Comparison of ENCODE assay signal across 24 cellular contexts in the genomic region with DNA sequence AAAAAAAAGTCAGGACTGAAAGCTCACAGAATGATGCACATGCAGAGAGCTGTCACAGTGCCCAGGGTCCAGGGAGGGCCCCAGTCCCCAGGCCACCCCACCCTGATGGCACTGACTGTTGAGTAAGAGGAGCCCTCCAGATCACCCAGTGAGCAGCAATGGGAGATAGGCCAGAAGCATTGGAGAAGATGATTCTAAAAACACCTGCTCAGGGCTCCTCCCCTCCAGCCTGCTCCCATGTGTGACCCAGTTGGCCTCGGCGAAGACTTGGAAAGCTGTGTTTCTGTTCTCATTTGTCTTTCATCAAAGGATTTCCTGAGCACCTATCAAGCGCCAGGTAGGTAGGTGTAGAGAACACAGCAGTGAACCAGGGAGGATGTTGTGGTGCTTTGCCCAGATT. TPM values are rescaled to one million over a fixed set of nuclear protein-coding genes. Genes with fewer than 3 reads are reported as not detected.
DNase-seq lines count a peak whose midpoint lies in the region; ATAC-seq and TF ChIP-seq lines count a peak whose summit lies in the region.
"Had no signal": no experiment of that assay in that cellular context is flagged by ENCODE, and none has a peak within 500 bp of the region (broad histone marks: within the 10 kb centered on the region; RNA-seq: fewer than 3 reads in every experiment).

No MANE protein-coding gene starts in this region.

- 96% methylated on average over 3 of the region's 3 CpGs for WGBS in mesenchymal stem cell

- no peak overlapping the region for H4K91ac ChIP-seq in mesenchymal stem cell (ENCODE audit: low read length)

- POLR2A ChIA-PET in RWPE1 (lab: Yijun Ruan, JAX; ENCODE audit: low non-redundant PET), result interaction anchor here (0.5 kb wide), 1 partner anchor 14 kb away, joined by 3 read pairs; no protein-coding TSS in a partner anchor

- TF ChIP-seq POLR2A in erythroblast (IDR thresholded peaks at IDR 0.05; ENCODE audit: low read length), result no peak

- H3K36me3 ChIP-seq in mesenchymal stem cell (ENCODE audit: control insufficient read depth in 1 of 2, insufficient read depth in 2 of 2, low read depth in 1 of 2, low read length in 2 of 2), result peaks cover 52 to 87% of the 10 kb centered on the region in 2 experiments

- H3K18ac ChIP-seq in mesenchymal stem cell (ENCODE audit: low read depth in 1 of 2, low read length in 2 of 2), result no peak overlapping the region

- H3K27ac ChIP-seq in RWPE1 (0 out of 2 replicates have a peak overlapping the region, but pooled peaks have one; percentile 0), mesenchymal stem cell (ENCODE audit: low read length, poor library complexity, severe bottlenecking) (no peak overlapping the region)
- H3K27ac ChIP-seq: BLaER1 had no signal

- no peak overlapping the region for H3K4me3 ChIP-seq in mesenchymal stem cell (ENCODE audit: insufficient read depth in 1 of 2, low read depth in 1 of 2, low read length in 2 of 2)
- H3K4me3 ChIP-seq: BLaER1 had no signal

- H3K79me1 ChIP-seq in mesenchymal stem cell (replicated peaks; ENCODE audit: low read length, poor library complexity, severe bottlenecking), result peaks cover 47% of the 10 kb centered on the region

- H3K4ac ChIP-seq in mesenchymal stem cell (ENCODE audit: low read depth in 1 of 2, low read length in 2 of 2), result no peak overlapping the region

- H3K23ac ChIP-seq in mesenchymal stem cell (ENCODE audit: low read length in 2 of 2), result no peak overlapping the region

- no peaks in the 10 kb centered on the region for H3K9me3 ChIP-seq in mesenchymal stem cell (ENCODE audit: control insufficient read depth, low read length)
- H3K9me3 ChIP-seq: BE2C, BLaER1 had no signal

- H2AFZ ChIP-seq in mesenchymal stem cell (ENCODE audit: low read depth, low read length), result no peak overlapping the region

- peaks cover 9% of the 10 kb centered on the region for H3K4me1 ChIP-seq in mesenchymal stem cell (ENCODE audit: control insufficient read depth, insufficient read depth, low read depth, low read length)
- H3K4me1 ChIP-seq: BE2C, BLaER1 had no signal

- H2AK5ac ChIP-seq in mesenchymal stem cell (ENCODE audit: low read length, severe bottlenecking), result no peak overlapping the region

- no peak overlapping the region for H2BK120ac ChIP-seq in mesenchymal stem cell (ENCODE audit: low read depth, low read length)

- H3K14ac ChIP-seq in mesenchymal stem cell (ENCODE audit: low read length in 2 of 2), result no peak overlapping the region

- CTCF ChIA-PET in RWPE1 (lab: Yijun Ruan, JAX), result interaction anchor here (0.6 to 1.1 kb wide), 5 partner anchors 8 to 206 kb away, joined by 3 to 9 read pairs (median 4); a partner anchor contains a TSS

- no peak overlapping the region for H2BK5ac ChIP-seq in mesenchymal stem cell (ENCODE audit: low read depth, low read length, poor library complexity, severe bottlenecking)

- ATAC-seq in HG02938 (IDR thresholded peaks at IDR 0.05; ENCODE audit: unreplicated experiment), result no peak

- H2BK12ac ChIP-seq in mesenchymal stem cell (ENCODE audit: low read length in 2 of 2), result no peak overlapping the region

- peak overlapping the region; percentile 36 for H4K8ac ChIP-seq in mesenchymal stem cell (ENCODE audit: low read length)

- TF ChIP-seq CTCF in RWPE1 (conservative IDR thresholded peaks at IDR 0.05; ENCODE audit: low read depth), result no peak

- no peak overlapping the region for H2BK15ac ChIP-seq in mesenchymal stem cell (ENCODE audit: low read depth, poor library complexity, severe bottlenecking)

- no peak overlapping the region for H3K9ac ChIP-seq in mesenchymal stem cell (ENCODE audit: low read length)
- H3K9ac ChIP-seq: BLaER1 had no signal

- DNase-seq in RWPE1 (ENCODE audit: low spot score) (no peak), cerebellum (ENCODE audit: low spot score) (peak; percentile 73), mesenchymal stem cell (no peak), erythroblast (lab: John Stamatoyannopoulos, UW) (no peak), NCI-H774 (lab: John Stamatoyannopoulos, UW) (no peak)
- DNase-seq: 8988T; ACHN; BE2C; CD4-positive, alpha-beta memory T cell; CD4-positive, CD25-positive, alpha-beta regulatory T cell; CD8-positive, alpha-beta memory T cell; COR-L47; DMS 273 treated with DMSO at 0.1 percent for 48 hours; DMS153; DMS53; DMS79; DND-41; EL; GF-D8 had no signal

- H3K27me3 ChIP-seq in mesenchymal stem cell (ENCODE audit: control insufficient read depth in 1 of 2, insufficient read depth in 1 of 2, low read length in 2 of 2), result no peaks in the 10 kb centered on the region
- H3K27me3 ChIP-seq: BE2C, BLaER1 had no signal

- no peak overlapping the region for H3K4me2 ChIP-seq in mesenchymal stem cell (ENCODE audit: low read length, poor library complexity, severe bottlenecking)
- H3K4me2 ChIP-seq: BLaER1 had no signal

RNA-seq across cellular contexts. Expression of a gene that starts 43.9 kb away (rescaled TPM):
- 10.2 TPM for total RNA-seq in cerebellum
- 7.9 TPM for polyA plus RNA-seq in mesenchymal stem cell (2013, experiment 1 of 2)
- 8.4 TPM for polyA plus RNA-seq in mesenchymal stem cell (2013, experiment 2 of 2)

RNA-seq across cellular contexts. Expression of a gene that starts 58.4 kb away (rescaled TPM):
- 0.54 TPM for total RNA-seq in cerebellum
- not detected for polyA plus RNA-seq in mesenchymal stem cell (2013, experiment 1 of 2)
- polyA plus RNA-seq in mesenchymal stem cell (2013, experiment 2 of 2), result not detected
- total RNA-seq: A673; CD4-positive, alpha-beta memory T cell; CD4-positive, CD25-positive, alpha-beta regulatory T cell; CD8-positive, alpha-beta memory T cell; Daoy had no signal
- polyA plus RNA-seq: CD14-positive monocyte had no signal
